Comparison of ENCODE assay signal across 14 cellular contexts in the genomic region with DNA sequence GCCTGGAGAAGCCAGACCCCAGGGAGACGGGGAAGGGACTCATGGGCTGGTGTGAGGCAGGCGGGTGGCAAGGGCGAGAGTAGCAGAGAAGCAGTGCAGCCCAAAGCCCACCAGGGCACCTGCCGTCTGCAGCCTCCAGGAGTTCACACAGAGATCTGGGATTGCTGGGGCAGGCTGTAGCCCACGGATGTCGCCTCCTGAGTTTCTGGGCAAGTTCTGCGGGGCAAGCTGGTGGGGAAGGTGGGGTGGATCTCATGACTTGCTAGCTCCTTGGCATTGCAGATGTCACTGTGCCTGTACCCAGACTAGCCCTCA. TPM values are rescaled to one million over a fixed set of nuclear protein-coding genes. Genes with fewer than 3 reads are reported as not detected.
DNase-seq lines count a peak whose midpoint lies in the region; ATAC-seq and TF ChIP-seq lines count a peak whose summit lies in the region.
"Had no signal": no experiment of that assay in that cellular context is flagged by ENCODE, and none has a peak within 500 bp of the region (broad histone marks: within the 10 kb centered on the region; RNA-seq: fewer than 3 reads in every experiment).

No MANE protein-coding gene starts in this region.

- DNase-seq in activated effector memory CD4-positive, alpha-beta T cell treated with anti-CD3 and anti-CD28 coated beads, Interleukin-2, amount 50 U/mL, for 16 hours, result peak; percentile 47
- DNase-seq in activated effector memory CD4-positive, alpha-beta T cell treated with Interleukin-2 at 50 U/mL for 16 hours, result no peak
- no peak for DNase-seq in CD4-positive, CD25-positive, alpha-beta regulatory T cell
- DNase-seq in posterior vena cava (ENCODE audit: low spot score) (peak; percentile 64), upper lobe of right lung (peak; percentile 38), ACHN (no peak), NCI-H1092 (lab: John Stamatoyannopoulos, UW) (no peak)
- DNase-seq: 8988T; CD4-positive, alpha-beta memory T cell; DMS79; GOT3 had no signal

- no peaks in the 10 kb centered on the region for H3K27me3 ChIP-seq in CD4-positive, CD25-positive, alpha-beta regulatory T cell (ENCODE audit: control insufficient read depth, insufficient read depth, low read length)
- no peaks in the 10 kb centered on the region for H3K27me3 ChIP-seq in upper lobe of right lung
- H3K27me3 ChIP-seq: BLaER1 treated with 17β-estradiol and CSF1 and Interleukin-3, amounts not matched to agents 10 nM and 100 nM had no signal

- no peaks in the 10 kb centered on the region for H3K9me3 Mint-ChIP-seq in CD4-positive, CD25-positive, alpha-beta regulatory T cell

- TF ChIP-seq CTCF in upper lobe of right lung (IDR thresholded peaks at IDR 0.05), result no peak

- peak overlapping the region in 2 of 3 donors; percentile 31 to 71 for H3K27ac Mint-ChIP-seq in CD4-positive, CD25-positive, alpha-beta regulatory T cell

- H3K27ac ChIP-seq in CD4-positive, CD25-positive, alpha-beta regulatory T cell (ENCODE audit: insufficient read depth, low read length, poor library complexity, severe bottlenecking), result no peak overlapping the region
- H3K27ac ChIP-seq in upper lobe of right lung, result no peak overlapping the region
- H3K27ac ChIP-seq: BLaER1 treated with 17β-estradiol and CSF1 and Interleukin-3, amounts not matched to agents 10 nM and 100 nM had no signal

- no peak for ATAC-seq in CD4-positive, CD25-positive, alpha-beta regulatory T cell (ENCODE audit: low read depth in 2 of 2)
- ATAC-seq in upper lobe of right lung, result no peak
- ATAC-seq: GM12878 had no signal

- no peaks in the 10 kb centered on the region for H3K27me3 Mint-ChIP-seq in CD4-positive, CD25-positive, alpha-beta regulatory T cell
- H3K27me3 Mint-ChIP-seq: CD4-positive, alpha-beta memory T cell had no signal

- H3K4me1 Mint-ChIP-seq in CD4-positive, CD25-positive, alpha-beta regulatory T cell, result peaks cover 0 to 38% (median 26%) of the 10 kb centered on the region in 4 donors

- no peak overlapping the region for H3K4me3 ChIP-seq in CD4-positive, CD25-positive, alpha-beta regulatory T cell (ENCODE audit: low read depth, low read length)
- H3K4me3 ChIP-seq in upper lobe of right lung, result no peak overlapping the region
- H3K4me3 ChIP-seq: BLaER1 treated with 17β-estradiol and CSF1 and Interleukin-3, amounts not matched to agents 10 nM and 100 nM; GM12878; HAP-1 had no signal

- H3K4me3 Mint-ChIP-seq in CD4-positive, CD25-positive, alpha-beta regulatory T cell, result no peak overlapping the region
- H3K4me3 Mint-ChIP-seq: CD4-positive, alpha-beta memory T cell had no signal

- intact Hi-C loops in posterior vena cava (cut with DNase I) (no loop called here), upper lobe of right lung (cut with DNase I) (no loop called here)

- peaks cover 25% of the 10 kb centered on the region for H3K36me3 ChIP-seq in CD4-positive, CD25-positive, alpha-beta regulatory T cell (ENCODE audit: control insufficient read depth, insufficient read depth, low read length)
- peaks cover 22% of the 10 kb centered on the region for H3K36me3 ChIP-seq in upper lobe of right lung

- no peaks in the 10 kb centered on the region for H3K9me3 ChIP-seq in CD4-positive, CD25-positive, alpha-beta regulatory T cell (ENCODE audit: control insufficient read depth in 2 of 2, low read length in 2 of 2)
- no peaks in the 10 kb centered on the region for H3K9me3 ChIP-seq in upper lobe of right lung
- H3K9me3 ChIP-seq: BLaER1 treated with 17β-estradiol and CSF1 and Interleukin-3, amounts not matched to agents 10 nM and 100 nM; HAP-1 had no signal

- peaks cover 9% of the 10 kb centered on the region for H3K4me1 ChIP-seq in CD4-positive, CD25-positive, alpha-beta regulatory T cell (ENCODE audit: control insufficient read depth, insufficient read depth, low read length, poor library complexity, severe bottlenecking)
- peaks cover 18% of the 10 kb centered on the region for H3K4me1 ChIP-seq in upper lobe of right lung

- peaks cover 40% of the 10 kb centered on the region for H3K36me3 Mint-ChIP-seq in CD4-positive, CD25-positive, alpha-beta regulatory T cell

- in situ Hi-C loops in ACHN (cut with HindIII; ENCODE audit: low pct_ligation_motif_present, low pct_unique_long_range_greater_than_20kb, low sequenced_read_pairs), result no loop called here

RNA-seq across cellular contexts. Expression of a gene that starts 6.0 kb away (rescaled TPM):
- total RNA-seq in CD4-positive, CD25-positive, alpha-beta regulatory T cell, result 14.3 TPM
- 10 to 100 TPM; 29.9 to 35.2 (median 32.1) TPM for polyA plus RNA-seq in CD4-positive, CD25-positive, alpha-beta regulatory T cell
- 10 to 100 TPM; 12.3 to 16.1 TPM for total RNA-seq in posterior vena cava
- 18.2 TPM for total RNA-seq in upper lobe of right lung

RNA-seq across cellular contexts. Expression of a gene that starts 17.7 kb away (rescaled TPM):
- 91.5 TPM for total RNA-seq in CD4-positive, CD25-positive, alpha-beta regulatory T cell
- 100 to 1,000 TPM; 388 to 529 (median 432) TPM for polyA plus RNA-seq in CD4-positive, CD25-positive, alpha-beta regulatory T cell
- 100 to 1,000 TPM; 179 to 198 TPM for total RNA-seq in posterior vena cava
- total RNA-seq in upper lobe of right lung, result 160 TPM

RNA-seq across cellular contexts. Expression of a gene that starts 38.2 kb away (rescaled TPM):
- total RNA-seq in CD4-positive, CD25-positive, alpha-beta regulatory T cell, result not detected
- not detected for polyA plus RNA-seq in CD4-positive, CD25-positive, alpha-beta regulatory T cell
- total RNA-seq in posterior vena cava, result 10 to 100 TPM; 13.7 to 26.4 TPM
- total RNA-seq in upper lobe of right lung, result 26.2 TPM
- total RNA-seq: CD4-positive, alpha-beta memory T cell; GM12878 had no signal
- polyA plus RNA-seq: CD4-positive, alpha-beta memory T cell had no signal

Comparison
In these comparisons a context has a peak if more than half of its experiments do, and no peak if none do; other contexts are left out.
1. DNase-seq: peak in activated effector memory CD4-positive, alpha-beta T cell treated with anti-CD3 and anti-CD28 coated beads, Interleukin-2, amount 50 U/mL, for 16 hours (single experiment), posterior vena cava (single experiment) and upper lobe of right lung (single experiment); none in activated effector memory CD4-positive, alpha-beta T cell treated with Interleukin-2 at 50 U/mL for 16 hours (single experiment), CD4-positive, CD25-positive, alpha-beta regulatory T cell (0 of 3), ACHN (single experiment) and NCI-H1092 (single experiment).
2. RNA of a gene that starts 38.2 kb away (total RNA-seq): 13.7 to 26.4 TPM in posterior vena cava and 26.2 TPM in upper lobe of right lung (single experiment); not detected in CD4-positive, CD25-positive, alpha-beta regulatory T cell (single experiment); every median in the first group is over 10 times any median in the second.